In genomic region chr17:56679767-56680422, GRCh38 we compare ENCODE assay signal across 1 cellular context.
A peak's percentile ranks its signal among the peaks of the same experiment; 100 is the strongest.
TF ChIP-seq lines count a peak whose summit lies in the region.

No MANE protein-coding gene starts in this region.

TF ChIP-seq in SK-N-SH, 30 proteins besides CTCF, POLR2A, EP300 and RAD21 (continued from another document):
- TF ChIP-seq PBX3 (IDR thresholded peaks at IDR 0.05): peak; percentile 72
- TF ChIP-seq TAF1 (IDR thresholded peaks at IDR 0.05; ENCODE audit: borderline replicate concordance, low read depth, low read length): 0 out of 2 replicates have a peak, but pooled peaks have one; percentile 17
- TF ChIP-seq USF1 (IDR thresholded peaks at IDR 0.05; ENCODE audit: borderline replicate concordance, low read depth): no peak
